ENCODE assay signal across 10 cellular contexts in genomic region chr10:21724020-21724589, GRCh38.
DNase-seq lines count a peak whose midpoint lies in the region; ATAC-seq and TF ChIP-seq lines count a peak whose summit lies in the region.
"Had no signal": no experiment of that assay in that cellular context is flagged by ENCODE, and none has a peak within 500 bp of the region (broad histone marks: within the 10 kb centered on the region; RNA-seq: fewer than 3 reads in every experiment).

No MANE protein-coding gene starts in this region.

- intact Hi-C loops in activated T-helper 2 cell treated with anti-CD3 and anti-CD28 coated beads, Interferon-gamma antibody, Interleukin-2, Interleukin-4, amounts not matched to agents 10 μg/mL and 5 μg/mL and 100 μg/mL, durations not matched to agents 14 hours and 24 hours and 36 hours (cut with micrococcal nuclease): no loop called here

- H3K9me3 Mint-ChIP-seq in T-cell (no peaks in the 10 kb centered on the region), glutamatergic neuron (ENCODE audit: unreplicated experiment) (no peaks in the 10 kb centered on the region)
- no peaks in the 10 kb centered on the region for H3K9me3 Mint-ChIP-seq in activated T-helper 2 cell treated with anti-CD3 and anti-CD28 coated beads, Interferon-gamma antibody, Interleukin-2, Interleukin-4, amounts not matched to agents 10 μg/mL and 5 μg/mL and 100 μg/mL, durations not matched to agents 14 hours and 24 hours and 36 hours
- H3K9me3 Mint-ChIP-seq: stimulated activated naive B cell treated with anti-CD40 and anti-IgM and Interleukin-4, amounts not matched to agents 10 μg/mL and 1 μg/mL and 100 μg/mL, for 72 hours had no signal

- H3K4me1 Mint-ChIP-seq in T-cell (peaks cover 35 to 42% (median 39%) of the 10 kb centered on the region in 3 donors), glutamatergic neuron (ENCODE audit: low read depth, unreplicated experiment) (peaks cover 17% of the 10 kb centered on the region)
- peaks cover 20% of the 10 kb centered on the region for H3K4me1 Mint-ChIP-seq in activated T-helper 2 cell treated with anti-CD3 and anti-CD28 coated beads, Interferon-gamma antibody, Interleukin-2, Interleukin-4, amounts not matched to agents 10 μg/mL and 5 μg/mL and 100 μg/mL, durations not matched to agents 14 hours and 24 hours and 36 hours (ENCODE audit: low read depth)

- peak overlapping the region; percentile 20 to 71 (median 52); a peak in 20 of 22 replicates for H3K4me2 ChIP-seq in BLaER1 treated with 17β-estradiol and CSF1 and Interleukin-3, amounts not matched to agents 10 nM and 100 nM
- peak overlapping the region; percentile 48 for H3K4me2 ChIP-seq in GM23248 (ENCODE audit: unreplicated experiment)

- H3K4me3 Mint-ChIP-seq in T-cell: no peak overlapping the region
- H3K4me3 Mint-ChIP-seq in glutamatergic neuron (ENCODE audit: unreplicated experiment): no peak overlapping the region
- no peak overlapping the region for H3K4me3 Mint-ChIP-seq in activated T-helper 2 cell treated with anti-CD3 and anti-CD28 coated beads, Interferon-gamma antibody, Interleukin-2, Interleukin-4, amounts not matched to agents 10 μg/mL and 5 μg/mL and 100 μg/mL, durations not matched to agents 14 hours and 24 hours and 36 hours (ENCODE audit: low read depth)
- H3K4me3 Mint-ChIP-seq: stimulated activated naive B cell treated with anti-CD40 and anti-IgM and Interleukin-4, amounts not matched to agents 10 μg/mL and 1 μg/mL and 100 μg/mL, for 72 hours had no signal

- in situ Hi-C loops in GM23248 (cut with MboI): no loop called here

- peaks cover 21 to 74% (median 30%) of the 10 kb centered on the region in 11 experiments for H3K36me3 ChIP-seq in BLaER1 treated with 17β-estradiol and CSF1 and Interleukin-3, amounts not matched to agents 10 nM and 100 nM
- peaks cover 8% of the 10 kb centered on the region; the same call in 1 of the 2 replicates for H3K36me3 ChIP-seq in GM23248 (ENCODE audit: low read depth)

- no peak overlapping the region for H3K9ac ChIP-seq in BLaER1 treated with 17β-estradiol and CSF1 and Interleukin-3, amounts not matched to agents 10 nM and 100 nM
- no peak overlapping the region for H3K9ac ChIP-seq in GM23248

- peak overlapping the region; percentile 47 to 73 for H3K27ac Mint-ChIP-seq in T-cell
- peak overlapping the region; percentile 8 for H3K27ac Mint-ChIP-seq in glutamatergic neuron (ENCODE audit: unreplicated experiment)
- no peak overlapping the region for H3K27ac Mint-ChIP-seq in activated T-helper 2 cell treated with anti-CD3 and anti-CD28 coated beads, Interferon-gamma antibody, Interleukin-2, Interleukin-4, amounts not matched to agents 10 μg/mL and 5 μg/mL and 100 μg/mL, durations not matched to agents 14 hours and 24 hours and 36 hours
- H3K27ac Mint-ChIP-seq: stimulated activated naive B cell treated with anti-CD40 and anti-IgM and Interleukin-4, amounts not matched to agents 10 μg/mL and 1 μg/mL and 100 μg/mL, for 72 hours had no signal

- no peaks in the 10 kb centered on the region for H3K9me2 ChIP-seq in GM23248 (ENCODE audit: insufficient read depth)

- peaks cover 17% of the 10 kb centered on the region for H3K79me2 ChIP-seq in GM23248 (ENCODE audit: insufficient read depth)

- H3K4me1 ChIP-seq in BLaER1 treated with 17β-estradiol and CSF1 and Interleukin-3, amounts not matched to agents 10 nM and 100 nM: peaks cover 16 to 35% (median 23%) of the 10 kb centered on the region in 10 experiments
- peaks cover 39% of the 10 kb centered on the region for H3K4me1 ChIP-seq in GM23248 (ENCODE audit: insufficient read depth)

- DNase-seq in GM23248 (peak; percentile 24), T-cell (no peak), glutamatergic neuron (no peak), SKM-1 (lab: John Stamatoyannopoulos, UW; ENCODE audit: unreplicated experiment) (no peak), dermis blood vessel endothelial cell (no peak), kidney tubule cell (ENCODE audit: low spot score) (no peak)
- DNase-seq in activated T-helper 2 cell treated with anti-CD3 and anti-CD28 coated beads, Interferon-gamma antibody, Interleukin-2, Interleukin-4, amounts not matched to agents 10 μg/mL and 5 μg/mL and 100 μg/mL, durations not matched to agents 14 hours and 24 hours and 36 hours (ENCODE audit: low spot score): no peak
- DNase-seq: stimulated activated naive B cell treated with anti-CD40 and anti-IgM and Interleukin-4, amounts not matched to agents 10 μg/mL and 1 μg/mL and 100 μg/mL, for 72 hours had no signal

- H3K9me3 ChIP-seq in BLaER1 treated with 17β-estradiol and CSF1 and Interleukin-3, amounts not matched to agents 10 nM and 100 nM (replicated peaks in 1 of 11): peaks cover 0 to 7% (median 0%) of the 10 kb centered on the region in 11 experiments; a peak in 2 of 22 replicates
- H3K9me3 ChIP-seq in GM23248 (ENCODE audit: low read depth): no peaks in the 10 kb centered on the region
- H3K9me3 ChIP-seq: mucosa of descending colon had no signal

- peaks cover 36% of the 10 kb centered on the region for H3K36me3 Mint-ChIP-seq in T-cell
- H3K36me3 Mint-ChIP-seq in glutamatergic neuron (ENCODE audit: unreplicated experiment): no peaks in the 10 kb centered on the region
- H3K36me3 Mint-ChIP-seq in activated T-helper 2 cell treated with anti-CD3 and anti-CD28 coated beads, Interferon-gamma antibody, Interleukin-2, Interleukin-4, amounts not matched to agents 10 μg/mL and 5 μg/mL and 100 μg/mL, durations not matched to agents 14 hours and 24 hours and 36 hours (ENCODE audit: low read depth): peaks cover 29% of the 10 kb centered on the region

- peaks cover 0 to 94% (median 0%) of the 10 kb centered on the region in 11 experiments; a peak in 7 of 22 replicates for H4K20me1 ChIP-seq in BLaER1 treated with 17β-estradiol and CSF1 and Interleukin-3, amounts not matched to agents 10 nM and 100 nM
- H4K20me1 ChIP-seq in GM23248 (ENCODE audit: insufficient read depth): peaks cover 6% of the 10 kb centered on the region; the same call in 1 of the 2 replicates

- no peaks in the 10 kb centered on the region for H3K27me3 Mint-ChIP-seq in T-cell
- H3K27me3 Mint-ChIP-seq in glutamatergic neuron (ENCODE audit: unreplicated experiment): no peaks in the 10 kb centered on the region
- no peaks in the 10 kb centered on the region for H3K27me3 Mint-ChIP-seq in activated T-helper 2 cell treated with anti-CD3 and anti-CD28 coated beads, Interferon-gamma antibody, Interleukin-2, Interleukin-4, amounts not matched to agents 10 μg/mL and 5 μg/mL and 100 μg/mL, durations not matched to agents 14 hours and 24 hours and 36 hours (ENCODE audit: low read depth)
- H3K27me3 Mint-ChIP-seq: stimulated activated naive B cell treated with anti-CD40 and anti-IgM and Interleukin-4, amounts not matched to agents 10 μg/mL and 1 μg/mL and 100 μg/mL, for 72 hours had no signal

- 34 to 37% methylated on average over 7 of the region's 7 CpGs for WGBS in GM23248 (ENCODE audit: low coverage in 1 of 2, low lambda C conversion rate in 2 of 2, missing lambda C conversion rate in 2 of 2), 2 experiments

- H3K4me3 ChIP-seq in BLaER1 treated with 17β-estradiol and CSF1 and Interleukin-3, amounts not matched to agents 10 nM and 100 nM: no peak overlapping the region
- H3K4me3 ChIP-seq in GM23248: no peak overlapping the region
- H3K4me3 ChIP-seq: mucosa of descending colon had no signal

- ATAC-seq in T-cell (replicated peaks in 1 of 4): no peak

- H3F3A ChIP-seq in GM23248 (ENCODE audit: insufficient read depth): peaks cover 18% of the 10 kb centered on the region

- CTCF ChIA-PET in T-cell (lab: Charles Lee): interaction anchor here in 1 of 2 donors (0.5 to 1.6 kb wide), 4 partner anchors 10 to 436 kb away, joined by 3 to 4 read pairs (median 4); no protein-coding TSS in a partner anchor

- peaks cover 0 to 28% (median 0%) of the 10 kb centered on the region in 11 experiments; a peak in 3 of 22 replicates for H3K27me3 ChIP-seq in BLaER1 treated with 17β-estradiol and CSF1 and Interleukin-3, amounts not matched to agents 10 nM and 100 nM
- no peaks in the 10 kb centered on the region for H3K27me3 ChIP-seq in GM23248 (replicated peaks; ENCODE audit: insufficient read depth)

- TF ChIP-seq CTCF in glutamatergic neuron (IDR thresholded peaks at IDR 0.05; ENCODE audit: partially characterized antibody, unreplicated experiment): no peak

- H3K27ac ChIP-seq in BLaER1 treated with 17β-estradiol and CSF1 and Interleukin-3, amounts not matched to agents 10 nM and 100 nM: peak overlapping the region in 1 of 11 experiments; percentile 12; a peak in 1 of 22 replicates
- 0 out of 2 replicates have a peak overlapping the region, but pooled peaks have one; percentile 5 for H3K27ac ChIP-seq in GM23248

- POLR2A ChIA-PET in T-cell (lab: Charles Lee): interaction anchor here (0.5 to 0.6 kb wide), 3 partner anchors 42 to 446 kb away, joined by 3 read pairs; no protein-coding TSS in a partner anchor

- H2AFZ ChIP-seq in GM23248: no peak overlapping the region
